ENCODE assay signal across 15 cellular contexts in genomic region chr19:30686911-30687566, GRCh38.
A peak's percentile ranks its signal among the peaks of the same experiment; 100 is the strongest.
DNase-seq lines count a peak whose midpoint lies in the region; ATAC-seq and TF ChIP-seq lines count a peak whose summit lies in the region.
"Had no signal": no experiment of that assay in that cellular context is flagged by ENCODE, and none has a peak within 500 bp of the region (broad histone marks: within the 10 kb centered on the region; RNA-seq: fewer than 3 reads in every experiment).

No MANE protein-coding gene starts in this region.

- ATAC-seq in WTC11: peak; percentile 38
- ATAC-seq: K562, Panc1 had no signal

- no peak overlapping the region for H2BK15ac ChIP-seq in neuronal stem cell (ENCODE audit: low read length)

- no peak overlapping the region for H2BK5ac ChIP-seq in neuronal stem cell (ENCODE audit: low read length)

- no peak overlapping the region for H3K18ac ChIP-seq in neuronal stem cell (ENCODE audit: low read length)

- POLR2A ChIA-PET in WTC11 (lab: Charles Lee): no interaction called here

- peak overlapping the region; percentile 81 for H3K4me2 ChIP-seq in smooth muscle cell
- H3K4me2 ChIP-seq in neuronal stem cell (ENCODE audit: insufficient read depth, low read length, poor library complexity, severe bottlenecking): no peak overlapping the region

- DNase-seq in NCI-H82 treated with DMSO at 0.1 percent for 48 hours (lab: John Stamatoyannopoulos, UW; ENCODE audit: unreplicated experiment) (peak; percentile 15), NCI-H82 (lab: John Stamatoyannopoulos, UW) (no peak), WTC11 (ENCODE audit: low spot score) (no peak), smooth muscle cell (lab: John Stamatoyannopoulos, UW; ENCODE audit: unreplicated experiment) (no peak), neuronal stem cell (ENCODE audit: low spot score) (no peak), immature natural killer cell (no peak), middle frontal gyrus (ENCODE audit: extremely low spot score, low spot score) (no peak)
- DNase-seq: CD4-positive, alpha-beta T cell; NCI-H1092 treated with DMSO at 0.1 percent for 48 hours; NCI-H187; NCI-H69; SIG-M5 had no signal

- no peak overlapping the region for H3K4me3 Mint-ChIP-seq in WTC11
- no peak overlapping the region for H3K4me3 Mint-ChIP-seq in immature natural killer cell
- H3K4me3 Mint-ChIP-seq: CD4-positive, alpha-beta T cell had no signal

- no peak overlapping the region for H2BK120ac ChIP-seq in neuronal stem cell (ENCODE audit: low read depth, low read length)

- no peak overlapping the region for H2AK5ac ChIP-seq in neuronal stem cell (ENCODE audit: low read depth, low read length)

- H3K27me3 ChIP-seq in iPS-20b (ENCODE audit: insufficient read depth, low read length) (no peaks in the 10 kb centered on the region; the same call in 1 of the 2 replicates), smooth muscle cell (ENCODE audit: low read depth) (no peaks in the 10 kb centered on the region), neuronal stem cell (ENCODE audit: control insufficient read depth in 3 of 3, insufficient read depth in 3 of 3, low read depth in 1 of 3, low read length in 3 of 3) (peaks cover 0 to 16% (median 0%) of the 10 kb centered on the region in 3 experiments)

- H3K4me1 Mint-ChIP-seq in WTC11 (peaks cover 69% of the 10 kb centered on the region), immature natural killer cell (no peaks in the 10 kb centered on the region)

- H3K27ac Mint-ChIP-seq in WTC11: peak overlapping the region; percentile 69
- no peak overlapping the region for H3K27ac Mint-ChIP-seq in immature natural killer cell
- H3K27ac Mint-ChIP-seq: CD4-positive, alpha-beta T cell had no signal

- no peak overlapping the region for H3K4me3 ChIP-seq in iPS-20b (ENCODE audit: low read length)
- no peak overlapping the region for H3K4me3 ChIP-seq in smooth muscle cell
- H3K4me3 ChIP-seq in neuronal stem cell (ENCODE audit: low read length in 2 of 2): no peak overlapping the region
- H3K4me3 ChIP-seq: K562 had no signal

- no peak overlapping the region for H3K14ac ChIP-seq in neuronal stem cell (ENCODE audit: low read length)

- no peak overlapping the region for H4K91ac ChIP-seq in neuronal stem cell (ENCODE audit: low read depth, low read length, poor library complexity)

- no peaks in the 10 kb centered on the region for H4K20me1 ChIP-seq in smooth muscle cell (ENCODE audit: low read depth)

- H4K8ac ChIP-seq in neuronal stem cell (ENCODE audit: low read depth, low read length): no peak overlapping the region

- peaks cover 21% of the 10 kb centered on the region for H3K4me1 ChIP-seq in iPS-20b (ENCODE audit: insufficient read depth, low read length)
- H3K4me1 ChIP-seq in smooth muscle cell (ENCODE audit: low read depth): no peaks in the 10 kb centered on the region
- peaks cover 0 to 5% of the 10 kb centered on the region in 2 donors for H3K4me1 ChIP-seq in neuronal stem cell (ENCODE audit: control insufficient read depth in 2 of 2, insufficient read depth in 1 of 2, low read depth in 1 of 2, low read length in 2 of 2)

- WGBS in smooth muscle cell (ENCODE audit: low lambda C conversion rate): 47% methylated on average over 14 of the region's 14 CpGs
- no CpG with 5 or more reads among the region's 14 CpGs for WGBS in neuronal stem cell (ENCODE audit: extremely low coverage in 2 of 2, insufficient read length in 2 of 2, insufficient replicate concordance in 1 of 2), 2 donors

- H3K36me3 Mint-ChIP-seq in WTC11: no peaks in the 10 kb centered on the region
- no peaks in the 10 kb centered on the region for H3K36me3 Mint-ChIP-seq in immature natural killer cell

- H3K36me3 ChIP-seq in iPS-20b (ENCODE audit: insufficient read depth, low read depth, low read length): no peaks in the 10 kb centered on the region
- no peaks in the 10 kb centered on the region for H3K36me3 ChIP-seq in smooth muscle cell (ENCODE audit: low read depth)
- no peaks in the 10 kb centered on the region for H3K36me3 ChIP-seq in neuronal stem cell (replicated peaks in 1 of 2; ENCODE audit: control insufficient read depth in 2 of 2, insufficient read depth in 2 of 2, low read length in 2 of 2)

- TF ChIP-seq CTCF in WTC11 (IDR thresholded peaks at IDR 0.05): no peak
- TF ChIP-seq CTCF in smooth muscle cell (IDR thresholded peaks at IDR 0.05; ENCODE audit: borderline replicate concordance, insufficient read depth, poor library complexity, severe bottlenecking): no peak

- H3K9me3 ChIP-seq in iPS-20b (ENCODE audit: insufficient read depth, low read depth, low read length) (no peaks in the 10 kb centered on the region), smooth muscle cell (replicated peaks; ENCODE audit: low read depth) (no peaks in the 10 kb centered on the region), neuronal stem cell (replicated peaks in 1 of 2; ENCODE audit: control insufficient read depth in 2 of 2, insufficient read depth in 1 of 2, low read depth in 1 of 2, low read length in 2 of 2) (no peaks in the 10 kb centered on the region)

- CTCF ChIA-PET in WTC11 (lab: Charles Lee): interaction anchor here (0.5 to 8.3 kb wide), 7 partner anchors 8 to 1809 kb away, joined by 3 to 77 read pairs (median 4); no protein-coding TSS in a partner anchor

- H3K9ac ChIP-seq in iPS-20b (ENCODE audit: low read depth, low read length) (0 out of 2 replicates have a peak overlapping the region, but pooled peaks have one; percentile 14), smooth muscle cell (ENCODE audit: low read depth) (no peak overlapping the region), neuronal stem cell (ENCODE audit: low read depth, low read length, poor library complexity) (no peak overlapping the region)

- no peaks in the 10 kb centered on the region for H3K79me2 ChIP-seq in smooth muscle cell (ENCODE audit: low read depth)

- no peak overlapping the region for H3K4ac ChIP-seq in neuronal stem cell (ENCODE audit: low read length)

- H2BK12ac ChIP-seq in neuronal stem cell (ENCODE audit: low read length): no peak overlapping the region

- no peak overlapping the region for H3K27ac ChIP-seq in iPS-20b (ENCODE audit: low read length)
- H3K27ac ChIP-seq in smooth muscle cell (ENCODE audit: low read depth): no peak overlapping the region
- H3K27ac ChIP-seq in neuronal stem cell (replicated peaks; ENCODE audit: low read length): no peak overlapping the region

- H3K9me3 Mint-ChIP-seq in WTC11: no peaks in the 10 kb centered on the region
- H3K9me3 Mint-ChIP-seq in immature natural killer cell: no peaks in the 10 kb centered on the region
- H3K9me3 Mint-ChIP-seq: CD4-positive, alpha-beta T cell had no signal

- H3K79me1 ChIP-seq in neuronal stem cell (ENCODE audit: low read depth, low read length): no peaks in the 10 kb centered on the region

- H2AFZ ChIP-seq in smooth muscle cell (ENCODE audit: low read depth) (peak overlapping the region; percentile 78), neuronal stem cell (ENCODE audit: low read length) (no peak overlapping the region)

- H3K27me3 Mint-ChIP-seq in WTC11 (ENCODE audit: low read depth) (no peaks in the 10 kb centered on the region), immature natural killer cell (ENCODE audit: low read depth in 3 of 3) (peaks cover 3 to 10% (median 7%) of the 10 kb centered on the region in 3 donors)

- no peaks in the 10 kb centered on the region for H3F3A ChIP-seq in smooth muscle cell (ENCODE audit: low read depth)

- no peak overlapping the region for H3K23ac ChIP-seq in neuronal stem cell (ENCODE audit: low read depth, low read length, poor library complexity)

TF ChIP-seq in WTC11, 78 proteins besides CTCF, POLR2A, EP300 and RAD21:
- TF ChIP-seq NFYB (CRISPR knock-in tag; conservative IDR thresholded peaks at IDR 0.05; ENCODE audit: low read depth): no peak
- TF ChIP-seq KAT7 (CRISPR knock-in tag; IDR thresholded peaks at IDR 0.05; ENCODE audit: borderline replicate concordance): no peak
- TF ChIP-seq PRDM15 (CRISPR knock-in tag; IDR thresholded peaks at IDR 0.05): no peak
- no peak for TF ChIP-seq CREB1 (CRISPR knock-in tag; IDR thresholded peaks at IDR 0.05)
- TF ChIP-seq JAZF1 (CRISPR knock-in tag; IDR thresholded peaks at IDR 0.05): no peak
- no peak for TF ChIP-seq ZNF263 (CRISPR knock-in tag; IDR thresholded peaks at IDR 0.05; ENCODE audit: low read depth)
- no peak for TF ChIP-seq ATF1 (CRISPR knock-in tag; IDR thresholded peaks at IDR 0.05)
- TF ChIP-seq ZNF138 (CRISPR knock-in tag; conservative IDR thresholded peaks at IDR 0.05): no peak
- no peak for TF ChIP-seq SMAD4 (CRISPR knock-in tag; IDR thresholded peaks at IDR 0.05)
- TF ChIP-seq ATF3 (CRISPR knock-in tag; conservative IDR thresholded peaks at IDR 0.05): no peak
- no peak for TF ChIP-seq ZNF317 (CRISPR knock-in tag; IDR thresholded peaks at IDR 0.05; ENCODE audit: borderline replicate concordance, low read depth)
